15 cellular contexts compared by ENCODE assay signal in genomic region chr16:85201566-85201965, GRCh38.
DNase-seq lines count a peak whose midpoint lies in the region; TF ChIP-seq lines count a peak whose summit lies in the region.
"Had no signal": no experiment of that assay in that cellular context is flagged by ENCODE, and none has a peak within 500 bp of the region (broad histone marks: within the 10 kb centered on the region; RNA-seq: fewer than 3 reads in every experiment).

No MANE protein-coding gene starts in this region.

- H3K18ac ChIP-seq in H9 (ENCODE audit: insufficient read length, low read depth, low read length) (no peak overlapping the region), mesendoderm (ENCODE audit: low read length) (peak overlapping the region; percentile 68)

- H3K4me3 Mint-ChIP-seq in H9, result peak overlapping the region in 1 of 2 experiments; percentile 10; a peak in 1 of 5 replicates
- H3K4me3 Mint-ChIP-seq: activated naive CD4-positive, alpha-beta T cell treated with anti-CD3 and anti-CD28 coated beads for 36 hours had no signal

- no peak for TF ChIP-seq POLR2A in lower leg skin (IDR thresholded peaks at IDR 0.05)

- no peak overlapping the region for H2AFZ ChIP-seq in H9 (ENCODE audit: low read length)

- H2BK5ac ChIP-seq in H9 (ENCODE audit: insufficient read length, low read length) (no peak overlapping the region), mesendoderm (ENCODE audit: low read length) (no peak overlapping the region)

- TF ChIP-seq CTCF in H9 (conservative IDR thresholded peaks at IDR 0.05) (no peak), lower leg skin (IDR thresholded peaks at IDR 0.05) (no peak)

- H2BK120ac ChIP-seq in H9 (ENCODE audit: low read depth, low read length, poor library complexity, severe bottlenecking), result no peak overlapping the region
- H2BK120ac ChIP-seq in mesendoderm (ENCODE audit: low read depth, low read length), result no peak overlapping the region

- H3K4ac ChIP-seq in H9 (ENCODE audit: low read depth, low read length) (no peak overlapping the region), mesendoderm (ENCODE audit: low read depth, low read length) (no peak overlapping the region)

- H4K5ac ChIP-seq in H9 (ENCODE audit: insufficient read length, low read depth, low read length) (no peak overlapping the region), mesendoderm (ENCODE audit: low read length) (no peak overlapping the region)

- no peak overlapping the region for H4K8ac ChIP-seq in H9 (replicated peaks; ENCODE audit: insufficient read length, low read depth, low read length)
- no peak overlapping the region for H4K8ac ChIP-seq in mesendoderm (ENCODE audit: low read depth, low read length)

- H2BK15ac ChIP-seq in H9 (ENCODE audit: low read depth, low read length) (no peak overlapping the region), mesendoderm (replicated peaks; ENCODE audit: low read depth) (no peak overlapping the region)

- H4K91ac ChIP-seq in H9 (ENCODE audit: insufficient read length, low read depth, low read length), result no peak overlapping the region

- no peaks in the 10 kb centered on the region for H3K23me2 ChIP-seq in H9 (ENCODE audit: insufficient read length, low read depth, low read length, poor library complexity, severe bottlenecking)

- DNase-seq in H9 (no peak), mesendoderm (no peak), EL (no peak), lower leg skin (ENCODE audit: low spot score in 2 of 2) (no peak), NCI-H1417 (lab: John Stamatoyannopoulos, UW) (no peak), NCI-H1417 treated with DMSO at 0.1 percent for 48 hours (lab: John Stamatoyannopoulos, UW) (no peak)
- DNase-seq: activated CD4-positive, CD25-positive, alpha-beta regulatory T cell; activated naive CD4-positive, alpha-beta T cell treated with anti-CD3 and anti-CD28 coated beads for 36 hours; kidney; NCI-H146; NCI-H510A treated with DMSO at 0.1 percent for 48 hours; stimulated activated naive CD8-positive, alpha-beta T cell treated with anti-CD3 and anti-CD28 coated beads, Interleukin-15, Interleukin-2, amounts not matched to agents 100 U/mL and 50 U/mL, for 24 hours; T-helper 1 cell had no signal

- peaks cover 20 to 29% of the 10 kb centered on the region in 2 experiments for H3K4me1 Mint-ChIP-seq in H9

- peak overlapping the region; percentile 19 to 95 (median 63) for H3K27ac Mint-ChIP-seq in H9
- H3K27ac Mint-ChIP-seq: activated naive CD4-positive, alpha-beta T cell treated with anti-CD3 and anti-CD28 coated beads for 36 hours had no signal

- H3K36me3 Mint-ChIP-seq in H9 (ENCODE audit: insufficient read depth in 1 of 3, low read depth in 3 of 3), result peaks cover 0 to 12% (median 8%) of the 10 kb centered on the region in 3 experiments; a peak in 3 of 7 replicates

- H3T11ph ChIP-seq in H9 (ENCODE audit: low read length), result no peak overlapping the region

- H3K27me3 ChIP-seq in H9 (ENCODE audit: insufficient read depth, low read length) (no peaks in the 10 kb centered on the region), ectodermal cell (ENCODE audit: control insufficient read depth, insufficient read depth, low read length, poor library complexity, severe bottlenecking) (no peaks in the 10 kb centered on the region), mesendoderm (ENCODE audit: insufficient read depth, low read length, poor library complexity) (no peaks in the 10 kb centered on the region), subcutaneous abdominal adipose tissue (ENCODE audit: control insufficient read depth in 5 of 5, insufficient read depth in 4 of 5, low read length in 5 of 5) (no peaks in the 10 kb centered on the region)

- H3K27me3 Mint-ChIP-seq in H9 (ENCODE audit: low read depth), result no peaks in the 10 kb centered on the region

- H3K23ac ChIP-seq in H9 (ENCODE audit: insufficient read length, low read depth, low read length) (no peak overlapping the region), mesendoderm (ENCODE audit: low read length) (no peak overlapping the region)

- no CpG with 5 or more reads among the region's 8 CpGs for WGBS in H9 (ENCODE audit: extremely low coverage, insufficient read length, low lambda C conversion rate)
- 62 to 67% methylated on average over 8 of the region's 8 CpGs for WGBS in ectodermal cell, 2 experiments
- WGBS in mesendoderm (ENCODE audit: extremely low coverage, insufficient coverage, low lambda C conversion rate), result no CpG with 5 or more reads among the region's 8 CpGs
- WGBS in lower leg skin, 2 donors, result 77 to 81% methylated on average over 8 of the region's 8 CpGs

- H3K4me3 ChIP-seq in ectodermal cell (ENCODE audit: insufficient read depth, low read depth, low read length), result no peak overlapping the region
- H3K4me3 ChIP-seq in mesendoderm (ENCODE audit: low read length), result no peak overlapping the region
- H3K4me3 ChIP-seq in subcutaneous abdominal adipose tissue (ENCODE audit: low read depth in 1 of 5, low read length in 5 of 5), result no peak overlapping the region
- H3K4me3 ChIP-seq in lower leg skin (ENCODE audit: low read depth, poor library complexity, severe bottlenecking), result no peak overlapping the region

- H3K36me3 ChIP-seq in ectodermal cell (ENCODE audit: control insufficient read depth, insufficient read depth, low read length) (no peaks in the 10 kb centered on the region), mesendoderm (ENCODE audit: control insufficient read depth, insufficient read depth, low read length) (no peaks in the 10 kb centered on the region), subcutaneous abdominal adipose tissue (ENCODE audit: control insufficient read depth in 5 of 5, insufficient read depth in 5 of 5, low read length in 5 of 5) (no peaks in the 10 kb centered on the region)

- H3K4me2 ChIP-seq in H9 (ENCODE audit: insufficient read depth, insufficient read length, low read length), result no peak overlapping the region
- H3K4me2 ChIP-seq in mesendoderm (ENCODE audit: low read length), result no peak overlapping the region

- H3K9me3 ChIP-seq in H9 (ENCODE audit: control insufficient read depth, low read depth, low read length) (no peaks in the 10 kb centered on the region), ectodermal cell (ENCODE audit: control insufficient read depth, low read length) (no peaks in the 10 kb centered on the region), subcutaneous abdominal adipose tissue (ENCODE audit: control insufficient read depth in 5 of 5, low read length in 5 of 5) (no peaks in the 10 kb centered on the region)

- H3K27ac ChIP-seq in H9 (ENCODE audit: insufficient read length, low read depth, low read length) (no peak overlapping the region), ectodermal cell (ENCODE audit: insufficient read depth, low read depth, low read length, poor library complexity, severe bottlenecking) (peak overlapping the region; percentile 67), mesendoderm (ENCODE audit: low read depth, low read length) (no peak overlapping the region), subcutaneous abdominal adipose tissue (ENCODE audit: low read depth, low read length) (peak overlapping the region; percentile 79)

- intact Hi-C loops in lower leg skin (cut with DNase I; ENCODE audit: low total_unique reads), result no loop called here

- peaks cover 7 to 9% of the 10 kb centered on the region in 2 experiments; a peak in 3 of 5 replicates for H3K9me3 Mint-ChIP-seq in H9
- H3K9me3 Mint-ChIP-seq: activated naive CD4-positive, alpha-beta T cell treated with anti-CD3 and anti-CD28 coated beads for 36 hours had no signal

- no peaks in the 10 kb centered on the region for H3K79me1 ChIP-seq in H9 (ENCODE audit: insufficient read depth, low read depth, low read length, poor library complexity, severe bottlenecking)
- peaks cover 14% of the 10 kb centered on the region for H3K79me1 ChIP-seq in mesendoderm (ENCODE audit: low read length)

- H2AK5ac ChIP-seq in H9 (ENCODE audit: insufficient read length, low read length), result no peak overlapping the region
- H2AK5ac ChIP-seq in mesendoderm (ENCODE audit: low read length), result no peak overlapping the region

- H2BK12ac ChIP-seq in H9 (ENCODE audit: insufficient read length, low read depth, low read length), result no peak overlapping the region

- no peaks in the 10 kb centered on the region for H4K20me1 ChIP-seq in H9 (ENCODE audit: control insufficient read depth, insufficient read depth, insufficient read length)

- H3K4me1 ChIP-seq in H9 (ENCODE audit: insufficient read depth, low read length) (no peaks in the 10 kb centered on the region), ectodermal cell (ENCODE audit: control insufficient read depth, insufficient read depth, low read length) (peaks cover 30% of the 10 kb centered on the region), mesendoderm (ENCODE audit: control insufficient read depth, low read depth, low read length) (peaks cover 11% of the 10 kb centered on the region), subcutaneous abdominal adipose tissue (ENCODE audit: control insufficient read depth in 5 of 5, insufficient read depth in 5 of 5, low read length in 5 of 5) (peaks cover 8 to 97% (median 81%) of the 10 kb centered on the region in 5 donors)

- H2BK20ac ChIP-seq in H9 (ENCODE audit: low read depth, low read length, poor library complexity, severe bottlenecking), result no peak overlapping the region

- no peak overlapping the region for H3K14ac ChIP-seq in H9 (ENCODE audit: insufficient read depth, low read length)

- no peaks in the 10 kb centered on the region for H3K79me2 ChIP-seq in H9 (ENCODE audit: insufficient read depth, low read length)
- peaks cover 5% of the 10 kb centered on the region for H3K79me2 ChIP-seq in mesendoderm (ENCODE audit: control insufficient read depth, insufficient read depth, low read length)

- no peak overlapping the region for H3K9ac ChIP-seq in H9 (ENCODE audit: extremely low read depth, insufficient read length, low read length)
- peak overlapping the region; percentile 26 for H3K9ac ChIP-seq in mesendoderm (ENCODE audit: low read length)
- H3K9ac ChIP-seq in subcutaneous abdominal adipose tissue (ENCODE audit: low read length in 5 of 5), result peak overlapping the region in 2 of 5 donors; percentile 66 to 74

- H3K56ac ChIP-seq in H9 (ENCODE audit: insufficient read length, low read depth, low read length), result no peak overlapping the region
- peak overlapping the region; percentile 54 for H3K56ac ChIP-seq in mesendoderm (ENCODE audit: low read length)

Comparison
In these comparisons a context has a peak if more than half of its experiments do, and no peak if none do; other contexts are left out.
1. H3K27ac ChIP-seq: peak in ectodermal cell (single experiment) and subcutaneous abdominal adipose tissue (single experiment); none in H9 (single experiment) and mesendoderm (single experiment).